26 cellular contexts compared by ENCODE assay signal in the genomic region with DNA sequence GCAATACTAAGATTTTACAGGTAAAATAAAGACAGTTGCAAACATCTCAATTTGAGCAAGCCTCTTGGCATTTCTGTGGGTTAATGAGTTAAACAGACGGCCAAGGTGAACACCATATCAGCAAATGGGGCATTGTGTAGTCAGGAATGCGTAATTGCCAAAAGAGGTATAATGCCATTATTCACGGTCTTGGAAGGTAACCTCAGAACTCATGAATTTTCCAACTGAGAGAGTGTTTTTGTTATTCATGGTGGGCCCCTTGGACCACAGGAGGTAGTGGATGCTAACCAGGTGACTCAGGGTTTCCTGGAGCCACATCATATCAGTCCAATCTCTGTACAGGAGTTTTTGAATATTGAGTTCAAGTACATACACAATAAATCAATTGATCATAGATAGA.
DNase-seq lines count a peak whose midpoint lies in the region; ATAC-seq, FAIRE-seq and TF ChIP-seq lines count a peak whose summit lies in the region.
"Had no signal": no experiment of that assay in that cellular context is flagged by ENCODE, and none has a peak within 500 bp of the region (broad histone marks: within the 10 kb centered on the region; RNA-seq: fewer than 3 reads in every experiment).

No MANE protein-coding gene starts in this region.

- no peak for FAIRE-seq in astrocyte (lab: Jason Lieb, UNC)
- FAIRE-seq: GM18507 had no signal

- H3K9ac ChIP-seq in Loucy (ENCODE audit: low read depth, low read length, poor library complexity, severe bottlenecking) (no peak overlapping the region), astrocyte (ENCODE audit: low read length) (no peak overlapping the region), neural progenitor cell (no peak overlapping the region)
- H3K9ac ChIP-seq: BLaER1, GM23248 had no signal

- H3K4me1 ChIP-seq in Loucy (ENCODE audit: insufficient read depth, low read length, poor library complexity, severe bottlenecking) (peaks cover 12% of the 10 kb centered on the region), astrocyte (ENCODE audit: insufficient read depth, low read length) (peaks cover 9% of the 10 kb centered on the region), neural progenitor cell (no peaks in the 10 kb centered on the region), upper lobe of left lung (no peaks in the 10 kb centered on the region)
- H3K4me1 ChIP-seq: BLaER1 had no signal

- H4K20me1 ChIP-seq in Loucy (ENCODE audit: insufficient read depth, low read length, poor library complexity, severe bottlenecking) = no peaks in the 10 kb centered on the region
- no peaks in the 10 kb centered on the region for H4K20me1 ChIP-seq in astrocyte (ENCODE audit: insufficient read depth, low read length)
- no peaks in the 10 kb centered on the region for H4K20me1 ChIP-seq in neural progenitor cell (ENCODE audit: low read depth)
- H4K20me1 ChIP-seq: BLaER1 had no signal

- TF ChIP-seq CTCF in Loucy (conservative IDR thresholded peaks at IDR 0.05; ENCODE audit: low read length) (no peak), astrocyte (IDR thresholded peaks at IDR 0.05; ENCODE audit: insufficient read depth, low read depth, low read length) (no peak), neural progenitor cell (IDR thresholded peaks at IDR 0.05) (no peak), upper lobe of left lung (IDR thresholded peaks at IDR 0.05) (no peak)

- peak overlapping the region; percentile 40 for H3K27ac ChIP-seq in astrocyte (ENCODE audit: low read depth, low read length)
- no peak overlapping the region for H3K27ac ChIP-seq in neural progenitor cell
- H3K27ac ChIP-seq in upper lobe of left lung = no peak overlapping the region
- H3K27ac ChIP-seq: BLaER1, GM23248 had no signal

- no peak overlapping the region for H3K4me3 ChIP-seq in Loucy (ENCODE audit: low read length, poor library complexity, severe bottlenecking)
- no peak overlapping the region for H3K4me3 ChIP-seq in astrocyte (ENCODE audit: insufficient read depth, low read depth, low read length)
- no peak overlapping the region for H3K4me3 ChIP-seq in neural progenitor cell
- H3K4me3 ChIP-seq in upper lobe of left lung = no peak overlapping the region
- H3K4me3 ChIP-seq: BLaER1, GM23248 had no signal

- no peak overlapping the region for H3K27ac Mint-ChIP-seq in astrocyte (ENCODE audit: unreplicated experiment)
- no peak overlapping the region for H3K27ac Mint-ChIP-seq in neural progenitor cell
- H3K27ac Mint-ChIP-seq: CD4-positive, CD25-positive, alpha-beta regulatory T cell; HFFc6; IgD-negative memory B cell had no signal

- H3F3A ChIP-seq in Loucy (ENCODE audit: low read depth) = no peaks in the 10 kb centered on the region
- H3F3A ChIP-seq in neural progenitor cell (ENCODE audit: low read depth) = no peaks in the 10 kb centered on the region

- H3K4me3 Mint-ChIP-seq in astrocyte (ENCODE audit: unreplicated experiment) = no peak overlapping the region
- no peak overlapping the region for H3K4me3 Mint-ChIP-seq in neural progenitor cell
- H3K4me3 Mint-ChIP-seq: CD4-positive, CD25-positive, alpha-beta regulatory T cell; HFFc6; IgD-negative memory B cell had no signal

- no peak overlapping the region for H2AFZ ChIP-seq in Loucy (ENCODE audit: low read length)
- H2AFZ ChIP-seq in astrocyte (ENCODE audit: low read depth, low read length) = no peak overlapping the region
- H2AFZ ChIP-seq in neural progenitor cell (replicated peaks) = no peak overlapping the region
- H2AFZ ChIP-seq: GM23248 had no signal

- no peaks in the 10 kb centered on the region for H3K27me3 ChIP-seq in Loucy (ENCODE audit: insufficient read depth, low read length, poor library complexity, severe bottlenecking)
- H3K27me3 ChIP-seq in astrocyte (ENCODE audit: insufficient read depth, low read length) = no peaks in the 10 kb centered on the region
- H3K27me3 ChIP-seq in neural progenitor cell = no peaks in the 10 kb centered on the region
- no peaks in the 10 kb centered on the region for H3K27me3 ChIP-seq in upper lobe of left lung
- H3K27me3 ChIP-seq: BLaER1 had no signal

- H3K27me3 Mint-ChIP-seq in astrocyte (ENCODE audit: low read depth, unreplicated experiment) = no peaks in the 10 kb centered on the region
- no peaks in the 10 kb centered on the region for H3K27me3 Mint-ChIP-seq in neural progenitor cell (ENCODE audit: insufficient read depth, low read depth)
- H3K27me3 Mint-ChIP-seq: CD4-positive, CD25-positive, alpha-beta regulatory T cell; IgD-negative memory B cell had no signal

- no peak for ATAC-seq in GM19035 (IDR thresholded peaks at IDR 0.05; ENCODE audit: unreplicated experiment)
- ATAC-seq in upper lobe of left lung (ENCODE audit: low FRiP score in 2 of 2) = no peak

- peak; percentile 3 for DNase-seq in Daoy (ENCODE audit: low read depth)
- DNase-seq in astrocyte (ENCODE audit: low read depth) = peak; percentile 77
- peak; percentile 12 for DNase-seq in iris pigment epithelial cell (ENCODE audit: low read depth)
- no peak for DNase-seq in neural progenitor cell (ENCODE audit: low spot score)
- DNase-seq in upper lobe of left lung = no peak
- no peak for DNase-seq in UCSD-AML1 (lab: John Stamatoyannopoulos, UW; ENCODE audit: unreplicated experiment)
- DNase-seq: 8988T; CD4-positive, CD25-positive, alpha-beta regulatory T cell; DMS153; DND-41; GM23248; H7; HFFc6; NCI-H1105 treated with DMSO at 0.1 percent for 48 hours; NCI-H146; NCI-H1930; NCI-H2107; NCI-H524 treated with DMSO at 0.1 percent for 48 hours; NCI-H82; Right ventricle myocardium superior; RPMI8226 had no signal

- H3K36me3 Mint-ChIP-seq in astrocyte (ENCODE audit: low read depth, unreplicated experiment) (no peaks in the 10 kb centered on the region), neural progenitor cell (no peaks in the 10 kb centered on the region)
- H3K36me3 Mint-ChIP-seq: CD4-positive, CD25-positive, alpha-beta regulatory T cell; IgD-negative memory B cell had no signal

- H3K9me3 ChIP-seq in Loucy (ENCODE audit: insufficient read depth, low read depth, low read length) (no peaks in the 10 kb centered on the region), astrocyte (ENCODE audit: insufficient read depth, low read depth, low read length) (no peaks in the 10 kb centered on the region), neural progenitor cell (ENCODE audit: low read depth) (no peaks in the 10 kb centered on the region), upper lobe of left lung (no peaks in the 10 kb centered on the region)
- H3K9me3 ChIP-seq: BLaER1 had no signal

- peak overlapping the region; percentile 13 for H3K4me2 ChIP-seq in Loucy (ENCODE audit: low read depth, low read length, poor library complexity, severe bottlenecking)
- peak overlapping the region; percentile 44 for H3K4me2 ChIP-seq in astrocyte (ENCODE audit: low read length)
- H3K4me2 ChIP-seq in neural progenitor cell = no peak overlapping the region
- H3K4me2 ChIP-seq: BLaER1 had no signal

- H3K36me3 ChIP-seq in Loucy (ENCODE audit: insufficient read depth, low read length) (no peaks in the 10 kb centered on the region), astrocyte (ENCODE audit: insufficient read depth, low read length) (no peaks in the 10 kb centered on the region), neural progenitor cell (no peaks in the 10 kb centered on the region), upper lobe of left lung (no peaks in the 10 kb centered on the region)
- H3K36me3 ChIP-seq: BLaER1 had no signal

- no peaks in the 10 kb centered on the region for H3K4me1 Mint-ChIP-seq in astrocyte (ENCODE audit: low read depth, unreplicated experiment)
- H3K4me1 Mint-ChIP-seq in neural progenitor cell = no peaks in the 10 kb centered on the region
- H3K4me1 Mint-ChIP-seq: CD4-positive, CD25-positive, alpha-beta regulatory T cell; IgD-negative memory B cell had no signal

- no peaks in the 10 kb centered on the region for H3K9me2 ChIP-seq in Loucy (replicated peaks; ENCODE audit: low read depth, low read length)

- H3K79me2 ChIP-seq in Loucy (ENCODE audit: insufficient read depth, low read length) = no peaks in the 10 kb centered on the region
- H3K79me2 ChIP-seq in astrocyte (ENCODE audit: insufficient read depth, low read length) = no peaks in the 10 kb centered on the region
- H3K79me2 ChIP-seq in neural progenitor cell (ENCODE audit: low read depth) = no peaks in the 10 kb centered on the region

- WGBS in upper lobe of left lung, 2 donors = 75 to 91% methylated on average over 3 of the region's 3 CpGs

- no peak for TF ChIP-seq EP300 in upper lobe of left lung (IDR thresholded peaks at IDR 0.05)

- TF ChIP-seq POLR2A in upper lobe of left lung (IDR thresholded peaks at IDR 0.05) = no peak

- H3K9me3 Mint-ChIP-seq in astrocyte (ENCODE audit: unreplicated experiment) (no peaks in the 10 kb centered on the region), neural progenitor cell (no peaks in the 10 kb centered on the region)
- H3K9me3 Mint-ChIP-seq: HFFc6, IgD-negative memory B cell had no signal

Comparison
In these comparisons a context has a peak if more than half of its experiments do, and no peak if none do; other contexts are left out.
1. DNase-seq: peak in Daoy (single experiment), astrocyte (single experiment) and iris pigment epithelial cell (single experiment); none in neural progenitor cell (single experiment), upper lobe of left lung (0 of 2) and UCSD-AML1 (single experiment).